ENCODE assay signal across 8 cellular contexts in the genomic region with DNA sequence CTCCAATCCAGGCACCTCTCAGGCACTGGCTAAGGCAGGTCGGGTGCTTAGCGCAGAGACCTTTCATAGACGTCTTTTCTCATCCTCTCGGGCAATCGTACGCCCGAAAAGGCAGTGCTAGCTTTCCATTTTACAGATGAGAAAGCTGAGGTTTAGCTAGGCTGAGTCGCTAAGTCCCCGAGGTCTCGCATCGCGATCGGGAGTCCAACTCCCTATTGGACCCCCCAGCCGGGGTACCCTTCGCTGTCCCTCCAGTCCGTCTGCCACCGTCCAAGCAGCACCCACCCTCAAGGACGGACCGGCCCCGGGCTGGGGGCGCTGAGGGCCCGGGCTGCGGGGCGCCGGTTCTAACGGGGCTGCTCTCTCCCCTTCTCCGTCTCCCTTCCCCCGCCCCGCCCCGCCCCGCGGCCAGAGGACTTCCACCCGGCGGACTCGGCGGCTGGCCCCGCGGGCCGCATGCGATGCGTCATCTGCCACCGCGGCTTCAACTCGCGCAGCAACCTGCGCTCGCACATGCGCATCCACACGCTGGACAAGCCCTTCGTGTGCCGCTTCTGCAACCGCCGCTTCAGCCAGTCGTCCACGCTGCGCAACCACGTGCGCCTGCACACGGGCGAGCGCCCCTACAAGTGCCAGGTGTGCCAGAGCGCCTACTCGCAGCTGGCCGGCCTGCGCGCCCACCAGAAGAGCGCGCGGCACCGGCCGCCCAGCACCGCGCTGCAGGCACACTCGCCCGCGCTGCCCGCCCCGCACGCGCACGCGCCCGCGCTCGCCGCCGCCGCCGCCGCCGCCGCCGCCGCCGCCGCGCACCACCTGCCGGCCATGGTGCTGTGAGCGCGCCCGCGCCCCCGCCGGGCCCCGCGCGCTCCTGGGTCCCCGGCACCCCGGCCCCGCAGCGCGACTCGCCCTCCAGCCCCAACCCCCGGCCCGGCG. TPM values are rescaled to one million over a fixed set of nuclear protein-coding genes. Genes with fewer than 3 reads are reported as not detected.
DNase-seq lines count a peak whose midpoint lies in the region; ATAC-seq and TF ChIP-seq lines count a peak whose summit lies in the region.

No MANE protein-coding gene starts in this region.

- H3K36me3 Mint-ChIP-seq in activated B cell treated with CpG ODN at 0.5 μM for 24 hours (ENCODE audit: low read depth): peaks cover 1% of the 10 kb centered on the region

- H3K27ac Mint-ChIP-seq in activated B cell treated with CpG ODN at 0.5 μM for 24 hours: no peak overlapping the region

- TF ChIP-seq CTCF in activated B cell treated with CpG ODN at 0.5 μM for 24 hours (IDR thresholded peaks at IDR 0.05): no peak

- peaks cover 8% of the 10 kb centered on the region for H3K4me1 Mint-ChIP-seq in activated B cell treated with CpG ODN at 0.5 μM for 24 hours

- peaks cover 10% of the 10 kb centered on the region for H3K27me3 Mint-ChIP-seq in activated B cell treated with CpG ODN at 0.5 μM for 24 hours

- POLR2A ChIA-PET in activated B cell treated with CpG ODN at 0.5 μM for 24 hours (lab: Charles Lee): interaction anchor here (0.6 to 1.6 kb wide), 2 partner anchors 12 to 26 kb away, joined by 3 to 8 read pairs; a partner anchor contains a TSS

- peak overlapping the region; percentile 90 for H3K4me3 Mint-ChIP-seq in activated B cell treated with CpG ODN at 0.5 μM for 24 hours

- CTCF ChIA-PET in activated B cell treated with CpG ODN at 0.5 μM for 24 hours (lab: Charles Lee): interaction anchor here (1.2 to 2.7 kb wide), 3 partner anchors 15 to 219 kb away, joined by 6 to 51 read pairs (median 7); no protein-coding TSS in a partner anchor

- DNase-seq in AG08396 (ENCODE audit: low spot score) (peak; percentile 97), GM19240 (ENCODE audit: insufficient read length, low spot score) (peak; percentile 81), NCI-H2196 (lab: John Stamatoyannopoulos, UW; ENCODE audit: unreplicated experiment) (peak; percentile 90), activated B cell treated with CpG ODN at 0.5 μM for 24 hours (peak; percentile 61), cerebellum (ENCODE audit: low spot score) (peak; percentile 88), left colon (peak; percentile 85 to 86)
- peak; percentile 68 to 79 for DNase-seq in stimulated activated CD4-positive, alpha-beta T cell treated with anti-CD3 and anti-CD28 coated beads, Interleukin-2, amount 100 ng/mL, for 24 hours

- H3K9me3 Mint-ChIP-seq in activated B cell treated with CpG ODN at 0.5 μM for 24 hours: peaks cover 2% of the 10 kb centered on the region

- intact Hi-C loops in activated B cell treated with CpG ODN at 0.5 μM for 24 hours (cut with micrococcal nuclease) (loop anchor here (1.0 to 5.0 kb wide), 2 partner anchors 102 to 944 kb away; a partner anchor contains a TSS), left colon (cut with DNase I, micrococcal nuclease) (loop anchor here (5.0 kb wide), 1 partner anchor 219 kb away; no protein-coding TSS in a partner anchor)

- ATAC-seq in activated B cell treated with CpG ODN at 0.5 μM for 24 hours (ENCODE audit: low read depth) (peak; percentile 58), left colon (peak; percentile 86), GM19452 (IDR thresholded peaks at IDR 0.05; ENCODE audit: unreplicated experiment) (no peak)

RNA-seq across cellular contexts. Expression of a gene that starts 12.5 kb away (rescaled TPM):
- total RNA-seq in activated B cell treated with CpG ODN at 0.5 μM for 24 hours (49.6 and 54.8 TPM in 2 replicates), cerebellum (38.1 TPM), left colon (10 to 100 TPM; 13.2 to 19.7 TPM)

RNA-seq across cellular contexts. Expression of a gene that starts 16.7 kb away (rescaled TPM):
- total RNA-seq in activated B cell treated with CpG ODN at 0.5 μM for 24 hours: not detected in 2 replicates
- not detected for total RNA-seq in cerebellum
- not detected for total RNA-seq in left colon
